ENCODE assay signal across 1 cellular context in the genomic region with DNA sequence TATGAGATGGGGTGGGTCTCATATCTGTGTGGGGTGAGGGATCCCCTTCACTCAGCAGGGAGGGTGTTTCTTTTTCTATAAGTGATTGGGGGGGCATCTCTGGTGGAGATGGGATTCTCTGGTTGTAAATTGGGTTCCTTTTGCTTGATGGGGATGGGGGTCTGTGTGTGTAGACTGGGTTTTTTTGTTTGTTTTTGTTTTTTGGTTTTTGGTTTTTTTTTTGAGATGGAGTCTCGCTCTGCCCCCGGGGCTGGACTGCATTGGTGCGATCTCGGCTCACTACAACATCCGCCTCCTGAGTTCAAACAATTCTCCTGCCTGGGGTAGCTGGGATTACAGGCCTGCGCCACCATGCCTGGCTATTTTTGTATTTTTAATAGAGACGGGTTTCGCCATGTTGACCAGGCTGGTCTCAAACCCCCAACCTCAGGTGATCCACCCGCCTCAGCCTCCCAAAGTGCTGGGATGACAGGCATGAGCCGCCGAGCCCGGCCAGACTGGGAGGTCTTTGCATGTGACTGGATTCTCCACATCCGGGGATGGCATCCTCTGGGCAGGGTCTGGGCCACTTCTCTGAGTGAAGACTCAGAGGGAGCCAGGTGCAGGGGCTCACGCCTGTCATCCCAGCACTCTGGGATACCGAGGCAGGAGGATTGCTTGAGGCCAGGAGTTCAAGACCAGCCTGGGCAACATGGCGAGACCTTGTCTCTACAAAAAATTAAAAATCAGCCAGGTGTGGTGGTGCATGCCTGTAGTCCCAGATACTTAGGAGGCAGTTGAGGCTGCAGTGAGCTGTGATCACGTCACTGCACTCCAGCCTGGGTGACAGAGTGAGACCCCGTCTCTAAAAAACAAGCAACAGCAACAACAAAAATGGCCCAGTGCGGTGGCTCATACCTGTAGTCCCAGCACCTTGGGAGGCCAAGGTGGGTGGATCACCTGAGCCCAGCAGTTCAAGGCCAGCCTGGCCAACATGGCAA.
TF ChIP-seq lines count a peak whose summit lies in the region.

No MANE protein-coding gene starts in this region.

TF ChIP-seq in K562, 482 proteins besides CTCF, POLR2A, EP300 and RAD21:
- TF ChIP-seq TARDBP (IDR thresholded peaks at IDR 0.05) (no peak), ZNF644 (tag; IDR thresholded peaks at IDR 0.05; ENCODE audit: low read depth) (no peak), ZSCAN29 (IDR thresholded peaks at IDR 0.05) (no peak), POLR2G (IDR thresholded peaks at IDR 0.05; ENCODE audit: low read depth, low read length) (no peak), ZBTB7A (IDR thresholded peaks at IDR 0.05; ENCODE audit: borderline replicate concordance, control insufficient read depth, low read depth, low read length) (0 out of 2 replicates have a peak, but pooled peaks have one; percentile 15), L3MBTL2 (IDR thresholded peaks at IDR 0.05) (no peak)
- TF ChIP-seq, protein P1, sequence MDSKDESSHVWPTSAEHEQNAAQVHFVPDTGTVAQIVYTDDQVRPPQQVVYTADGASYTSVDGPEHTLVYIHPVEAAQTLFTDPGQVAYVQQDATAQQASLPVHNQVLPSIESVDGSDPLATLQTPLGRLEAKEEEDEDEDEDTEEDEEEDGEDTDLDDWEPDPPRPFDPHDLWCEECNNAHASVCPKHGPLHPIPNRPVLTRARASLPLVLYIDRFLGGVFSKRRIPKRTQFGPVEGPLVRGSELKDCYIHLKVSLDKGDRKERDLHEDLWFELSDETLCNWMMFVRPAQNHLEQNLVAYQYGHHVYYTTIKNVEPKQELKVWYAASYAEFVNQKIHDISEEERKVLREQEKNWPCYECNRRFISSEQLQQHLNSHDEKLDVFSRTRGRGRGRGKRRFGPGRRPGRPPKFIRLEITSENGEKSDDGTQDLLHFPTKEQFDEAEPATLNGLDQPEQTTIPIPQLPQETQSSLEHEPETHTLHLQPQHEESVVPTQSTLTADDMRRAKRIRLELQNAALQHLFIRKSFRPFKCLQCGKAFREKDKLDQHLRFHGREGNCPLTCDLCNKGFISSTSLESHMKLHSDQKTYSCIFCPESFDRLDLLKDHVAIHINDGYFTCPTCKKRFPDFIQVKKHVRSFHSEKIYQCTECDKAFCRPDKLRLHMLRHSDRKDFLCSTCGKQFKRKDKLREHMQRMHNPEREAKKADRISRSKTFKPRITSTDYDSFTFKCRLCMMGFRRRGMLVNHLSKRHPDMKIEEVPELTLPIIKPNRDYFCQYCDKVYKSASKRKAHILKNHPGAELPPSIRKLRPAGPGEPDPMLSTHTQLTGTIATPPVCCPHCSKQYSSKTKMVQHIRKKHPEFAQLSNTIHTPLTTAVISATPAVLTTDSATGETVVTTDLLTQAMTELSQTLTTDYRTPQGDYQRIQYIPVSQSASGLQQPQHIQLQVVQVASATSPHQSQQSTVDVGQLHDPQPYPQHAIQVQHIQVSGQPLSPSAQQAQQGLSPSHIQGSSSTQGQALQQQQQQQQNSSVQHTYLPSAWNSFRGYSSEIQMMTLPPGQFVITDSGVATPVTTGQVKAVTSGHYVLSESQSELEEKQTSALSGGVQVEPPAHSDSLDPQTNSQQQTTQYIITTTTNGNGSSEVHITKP (IDR thresholded peaks at IDR 0.05; ENCODE audit: partially characterized antibody): peak; percentile 26
